1 cellular context compared by ENCODE assay signal in the genomic region with DNA sequence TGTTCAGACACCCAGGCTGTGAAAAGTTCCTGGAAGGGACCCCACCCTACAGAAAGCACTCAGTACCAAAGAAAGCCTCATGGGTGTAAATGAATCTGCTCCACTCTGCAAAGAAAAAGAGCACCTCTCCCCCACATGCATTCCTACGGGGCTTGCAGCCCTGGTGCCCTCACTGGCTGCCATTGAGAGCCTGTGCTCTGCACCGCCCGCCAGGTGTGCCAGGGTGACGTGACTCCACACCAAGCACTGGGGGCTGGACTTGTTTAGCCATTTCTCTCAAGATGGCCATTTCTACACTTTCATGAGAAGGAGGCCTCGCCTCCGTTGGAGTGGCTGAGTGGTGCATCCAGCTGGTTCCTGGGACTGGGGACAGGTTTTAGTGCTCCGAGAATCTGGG.
TF ChIP-seq lines count a peak whose summit lies in the region.

No MANE protein-coding gene starts in this region.

TF ChIP-seq in H1, 55 proteins besides CTCF, POLR2A, EP300 and RAD21:
- TF ChIP-seq CHD1 (IDR thresholded peaks at IDR 0.05; ENCODE audit: low read depth, low read length) (no peak), TCF12 (IDR thresholded peaks at IDR 0.05; ENCODE audit: low read depth, low read length) (no peak)
